Comparison of ENCODE assay signal across 18 cellular contexts in the genomic region with DNA sequence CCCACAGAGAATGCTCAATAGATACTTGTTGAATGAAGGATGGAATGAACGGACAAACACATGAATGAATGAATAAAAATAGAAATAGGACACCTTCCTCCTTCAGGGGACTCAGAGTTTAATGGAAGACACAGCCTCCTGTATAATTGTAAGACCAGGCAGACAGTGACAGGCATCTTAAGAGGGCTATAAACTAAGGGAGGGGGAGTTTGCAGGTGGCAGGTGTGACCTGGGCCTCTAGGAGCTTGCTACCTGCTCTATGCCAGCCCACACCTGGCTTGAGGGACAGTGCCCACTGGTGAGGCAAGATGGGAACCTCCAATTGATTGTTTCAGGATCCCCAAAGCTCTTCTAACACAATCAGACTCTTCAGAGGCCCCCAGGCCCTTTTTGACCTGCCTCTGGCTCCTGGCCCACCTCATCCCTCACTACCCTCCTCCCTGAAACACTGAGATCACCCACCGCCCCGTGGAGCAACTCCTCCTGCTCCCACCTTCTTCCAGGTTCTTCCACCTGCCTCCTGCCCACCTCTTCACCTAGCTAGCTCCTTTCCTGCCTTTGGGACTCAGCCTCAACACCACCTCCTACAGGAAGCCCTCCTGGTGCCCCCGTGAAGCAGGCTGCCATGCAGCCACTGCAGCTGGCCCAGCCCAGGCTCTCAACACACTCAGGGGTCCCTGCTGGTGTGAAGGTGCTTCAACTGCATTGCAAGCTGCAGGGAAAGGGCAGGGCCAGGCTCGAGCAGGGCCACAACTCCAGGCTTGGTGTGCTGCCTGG. TPM values are rescaled to one million over a fixed set of nuclear protein-coding genes. Genes with fewer than 3 reads are reported as not detected.
DNase-seq lines count a peak whose midpoint lies in the region; ATAC-seq and TF ChIP-seq lines count a peak whose summit lies in the region.
"Had no signal": no experiment of that assay in that cellular context is flagged by ENCODE, and none has a peak within 500 bp of the region (broad histone marks: within the 10 kb centered on the region; RNA-seq: fewer than 3 reads in every experiment).

No MANE protein-coding gene starts in this region.

- H3K27me3 ChIP-seq in sigmoid colon, result no peaks in the 10 kb centered on the region
- H3K27me3 ChIP-seq: BLaER1 had no signal

- DNase-seq in Calu3, result no peak
- DNase-seq in left lobe of liver (ENCODE audit: low spot score), result no peak
- DNase-seq in mesenteric fat pad (ENCODE audit: low spot score), result peak; percentile 53
- peak; percentile 50 for DNase-seq in sigmoid colon
- no peak for DNase-seq in NCI-H1694 (lab: John Stamatoyannopoulos, UW)
- no peak for DNase-seq in activated CD4-positive, alpha-beta memory T cell treated with anti-CD3 and anti-CD28 coated beads, Interleukin-2, amount 10 ng/mL, durations not matched to agents 7 days and 5 days
- DNase-seq: 8988T; CD4-positive, alpha-beta memory T cell; DMS79 treated with DMSO at 0.1 percent for 48 hours; GF-D8; H9 had no signal

- H3K9me3 Mint-ChIP-seq in Calu3 (ENCODE audit: low read depth, unreplicated experiment), result peaks cover 6% of the 10 kb centered on the region
- peaks cover 18% of the 10 kb centered on the region for H3K9me3 Mint-ChIP-seq in activated CD4-positive, alpha-beta memory T cell treated with anti-CD3 and anti-CD28 coated beads, Interleukin-2, amount 10 ng/mL, durations not matched to agents 7 days and 5 days

- BruUV-seq in Calu3 (replicated peaks; lab: Mats Ljungman, UMichigan), result no TSS peak

- peaks cover 52% of the 10 kb centered on the region for H3K4me1 Mint-ChIP-seq in Calu3 (ENCODE audit: low read depth, unreplicated experiment)
- no peaks in the 10 kb centered on the region for H3K4me1 Mint-ChIP-seq in activated CD4-positive, alpha-beta memory T cell treated with anti-CD3 and anti-CD28 coated beads, Interleukin-2, amount 10 ng/mL, durations not matched to agents 7 days and 5 days
- H3K4me1 Mint-ChIP-seq: CD14-positive monocyte; CD4-positive, alpha-beta memory T cell; H9 had no signal

- H3K4me3 ChIP-seq in sigmoid colon, result no peak overlapping the region
- H3K4me3 ChIP-seq: BLaER1 had no signal

- TF ChIP-seq EP300 in sigmoid colon (IDR thresholded peaks at IDR 0.05), result no peak

- H3K4me3 Mint-ChIP-seq in Calu3 (ENCODE audit: low read depth, unreplicated experiment), result peak overlapping the region; percentile 45
- H3K4me3 Mint-ChIP-seq in activated CD4-positive, alpha-beta memory T cell treated with anti-CD3 and anti-CD28 coated beads, Interleukin-2, amount 10 ng/mL, durations not matched to agents 7 days and 5 days, result no peak overlapping the region
- H3K4me3 Mint-ChIP-seq: CD14-positive monocyte; CD4-positive, alpha-beta memory T cell; H9 had no signal

- H3K36me3 ChIP-seq in sigmoid colon, result no peaks in the 10 kb centered on the region
- H3K36me3 ChIP-seq: BLaER1 had no signal

- WGBS in sigmoid colon, 2 donors, result 81 to 87% methylated on average over 5 of the region's 5 CpGs

- no peaks in the 10 kb centered on the region for H3K36me3 Mint-ChIP-seq in Calu3 (ENCODE audit: insufficient read depth, unreplicated experiment)
- no peaks in the 10 kb centered on the region for H3K36me3 Mint-ChIP-seq in activated CD4-positive, alpha-beta memory T cell treated with anti-CD3 and anti-CD28 coated beads, Interleukin-2, amount 10 ng/mL, durations not matched to agents 7 days and 5 days (ENCODE audit: low read depth)
- H3K36me3 Mint-ChIP-seq: CD14-positive monocyte; CD4-positive, alpha-beta memory T cell had no signal

- no peak overlapping the region for H3K27ac Mint-ChIP-seq in Calu3 (ENCODE audit: unreplicated experiment)
- no peak overlapping the region for H3K27ac Mint-ChIP-seq in activated CD4-positive, alpha-beta memory T cell treated with anti-CD3 and anti-CD28 coated beads, Interleukin-2, amount 10 ng/mL, durations not matched to agents 7 days and 5 days
- H3K27ac Mint-ChIP-seq: CD14-positive monocyte; CD4-positive, alpha-beta memory T cell; H9 had no signal

- peaks cover 3 to 23% (median 11%) of the 10 kb centered on the region in 4 donors for H3K9me3 ChIP-seq in sigmoid colon

- no peaks in the 10 kb centered on the region for H3K27me3 Mint-ChIP-seq in Calu3 (ENCODE audit: unreplicated experiment)
- H3K27me3 Mint-ChIP-seq in activated CD4-positive, alpha-beta memory T cell treated with anti-CD3 and anti-CD28 coated beads, Interleukin-2, amount 10 ng/mL, durations not matched to agents 7 days and 5 days, result no peaks in the 10 kb centered on the region

- TF ChIP-seq POLR2A in sigmoid colon (IDR thresholded peaks at IDR 0.05), result no peak

- CTCF ChIA-PET in Calu3 (lab: Charles Lee), result no interaction called here
- CTCF ChIA-PET in activated CD4-positive, alpha-beta memory T cell treated with anti-CD3 and anti-CD28 coated beads, Interleukin-2, amount 10 ng/mL, durations not matched to agents 7 days and 5 days (lab: Charles Lee), result no interaction called here

- H3K27ac ChIP-seq in sigmoid colon, result no peak overlapping the region
- H3K27ac ChIP-seq: BLaER1 had no signal

- no peaks in the 10 kb centered on the region for H3K4me1 ChIP-seq in sigmoid colon
- H3K4me1 ChIP-seq: BLaER1 had no signal

- ATAC-seq in left lobe of liver, result peak; percentile 2
- ATAC-seq in HG02798 (IDR thresholded peaks at IDR 0.05; ENCODE audit: poor library complexity, unreplicated experiment), result no peak
- ATAC-seq in GM18909 (IDR thresholded peaks at IDR 0.05; ENCODE audit: poor library complexity, unreplicated experiment), result no peak

- POLR2A ChIA-PET in activated CD4-positive, alpha-beta memory T cell treated with anti-CD3 and anti-CD28 coated beads, Interleukin-2, amount 10 ng/mL, durations not matched to agents 7 days and 5 days (lab: Charles Lee), result no interaction called here

- TF ChIP-seq CTCF in Calu3 (IDR thresholded peaks at IDR 0.05; ENCODE audit: unreplicated experiment) (no peak), sigmoid colon (IDR thresholded peaks at IDR 0.05) (no peak)

- intact Hi-C loops in Calu3 (cut with micrococcal nuclease; ENCODE audit: unreplicated experiment) (no loop called here), sigmoid colon (cut with DNase I) (no loop called here)

RNA-seq across cellular contexts. Expression of a gene that starts 9.4 kb away (rescaled TPM):
- total RNA-seq in Calu3 (2022) (1,748 and 2,914 TPM in 2 replicates), left lobe of liver (7,311 TPM), mesenteric fat pad (139 TPM), sigmoid colon (100 to 1,000 TPM in 1 of 4 donors, 10 to 100 TPM in 3; 80.9 to 233 (median 97.9) TPM)
- polyA plus RNA-seq in sigmoid colon, result 10 to 100 TPM in 2 of 3 donors, 1 to 10 TPM in 1; 2.3 to 94.5 (median 59.5) TPM
- not detected for total RNA-seq in activated CD4-positive, alpha-beta memory T cell treated with anti-CD3 and anti-CD28 coated beads, Interleukin-2, amount 10 ng/mL, durations not matched to agents 7 days and 5 days
- total RNA-seq: CD4-positive, alpha-beta memory T cell; H1; H9 had no signal
- polyA plus RNA-seq: CD14-positive monocyte; CD4-positive, alpha-beta memory T cell; H1 had no signal

RNA-seq across cellular contexts. Expression of a gene that starts 40.3 kb away (rescaled TPM):
- total RNA-seq in Calu3 (2022) (20.7 and 21.6 TPM in 2 replicates), left lobe of liver (216 TPM), mesenteric fat pad (0.48 TPM), sigmoid colon (1 to 10 TPM; 1.4 to 9.3 (median 3.3) TPM)
- polyA plus RNA-seq in sigmoid colon, result 1 to 10 TPM in 1 of 3 donors, under 1 TPM in 1, not detected in 1; 0.69 to 4.5 TPM
- total RNA-seq in activated CD4-positive, alpha-beta memory T cell treated with anti-CD3 and anti-CD28 coated beads, Interleukin-2, amount 10 ng/mL, durations not matched to agents 7 days and 5 days, result not detected
- total RNA-seq: A673; CD4-positive, alpha-beta memory T cell had no signal
- polyA plus RNA-seq: AG04450; CD14-positive monocyte; CD4-positive, alpha-beta memory T cell had no signal

Comparison
In these comparisons a context has a peak if more than half of its experiments do, and no peak if none do; other contexts are left out.
1. DNase-seq: peak in mesenteric fat pad (single experiment) and sigmoid colon (single experiment); none in Calu3 (single experiment), left lobe of liver (single experiment), NCI-H1694 (single experiment) and activated CD4-positive, alpha-beta memory T cell treated with anti-CD3 and anti-CD28 coated beads, Interleukin-2, amount 10 ng/mL, durations not matched to agents 7 days and 5 days (single experiment).
2. RNA of a gene that starts 9.4 kb away (total RNA-seq): 7,311 TPM in left lobe of liver (single experiment), 1,748 to 2,914 TPM in Calu3, 139 TPM in mesenteric fat pad (single experiment) and 80.9 to 233 TPM in sigmoid colon; not detected in activated CD4-positive, alpha-beta memory T cell treated with anti-CD3 and anti-CD28 coated beads, Interleukin-2, amount 10 ng/mL, durations not matched to agents 7 days and 5 days; every median in the first group is over 10 times any median in the second.